In genomic region chr1:147619741-147620140, GRCh38 we compare ENCODE assay signal across 31 cellular contexts.
"Had no signal": no experiment of that assay in that cellular context is flagged by ENCODE, and none has a peak within 500 bp of the region (broad histone marks: within the 10 kb centered on the region; RNA-seq: fewer than 3 reads in every experiment).

No MANE protein-coding gene starts in this region.

- H3K9me3 Mint-ChIP-seq: activated CD4-positive, alpha-beta memory T cell treated with anti-CD3 and anti-CD28 coated beads for 36 hours; activated CD4-positive, alpha-beta T cell treated with anti-CD3 and anti-CD28 coated beads, Interleukin-2, amount 10 ng/mL, durations not matched to agents 24 days and 14 days; activated naive CD4-positive, alpha-beta T cell treated with anti-CD3 and anti-CD28 coated beads for 36 hours; activated naive CD4-positive, alpha-beta T cell treated with anti-CD3 and anti-CD28 coated beads, Interleukin-2, amount 50 U/mL, for 72 hours; activated naive CD8-positive, alpha-beta T cell treated with anti-CD3 and anti-CD28 coated beads, Interleukin-2, amount 10 ng/mL, durations not matched to agents 7 days and 5 days; activated T-helper 1 cell treated with anti-CD3 and anti-CD28 coated beads, Interleukin-12 subunit alpha, Interleukin-12 subunit beta, Interleukin-2, Interleukin-4 antibody, amounts not matched to agents 30 ng/mL and 10 ng/mL and 1 ng/mL, durations not matched to agents 14 hours and 24 hours and 36 hours; activated T-helper 2 cell treated with anti-CD3 and anti-CD28 coated beads, Interferon-gamma antibody, Interleukin-2, Interleukin-4, amounts not matched to agents 10 μg/mL and 5 μg/mL and 100 μg/mL, durations not matched to agents 14 hours and 24 hours and 36 hours; brain; central memory CD8-positive, alpha-beta T cell; T-cell; T-helper 1 cell treated with Interleukin-12 subunit alpha and Interleukin-12 subunit beta and Interleukin-4 antibody, amounts not matched to agents 30 μg/mL and 1 μg/mL, for 36 hours had no signal

- H3K4me3 ChIP-seq: ascending aorta, colonic mucosa, heart left ventricle had no signal

- H3K4me1 ChIP-seq: ascending aorta, colonic mucosa had no signal

- H3K36me3 ChIP-seq: colonic mucosa had no signal

- H3K9me3 ChIP-seq: ascending aorta, colonic mucosa, heart left ventricle had no signal

- ATAC-seq: activated CD4-positive, alpha-beta T cell treated with anti-CD3 and anti-CD28 coated beads for 36 hours; activated CD8-positive, alpha-beta memory T cell treated with anti-CD3 and anti-CD28 coated beads, Interleukin-2, amount 10 ng/mL, durations not matched to agents 7 days and 5 days; activated CD8-positive, alpha-beta T cell treated with anti-CD3 and anti-CD28 coated beads, Interleukin-2, amount 10 ng/mL, durations not matched to agents 7 days and 5 days; activated naive CD4-positive, alpha-beta T cell treated with anti-CD3 and anti-CD28 coated beads, Interleukin-2, amount 50 U/mL, for 72 hours; T-cell had no signal

- H3K27ac ChIP-seq: ascending aorta, colonic mucosa, epithelial cell of prostate, heart left ventricle had no signal

- H3K27me3 Mint-ChIP-seq: activated CD4-positive, alpha-beta memory T cell treated with anti-CD3 and anti-CD28 coated beads for 36 hours; activated CD4-positive, alpha-beta T cell treated with anti-CD3 and anti-CD28 coated beads for 36 hours; activated CD4-positive, alpha-beta T cell treated with anti-CD3 and anti-CD28 coated beads, Interleukin-2, amount 10 ng/mL, durations not matched to agents 24 days and 14 days; activated CD8-positive, alpha-beta memory T cell treated with anti-CD3 and anti-CD28 coated beads, Interleukin-2, amount 10 ng/mL, durations not matched to agents 7 days and 5 days; activated naive CD8-positive, alpha-beta T cell treated with anti-CD3 and anti-CD28 coated beads, Interleukin-2, amount 10 ng/mL, durations not matched to agents 7 days and 5 days; central memory CD8-positive, alpha-beta T cell; T-cell had no signal

- H3K4me3 Mint-ChIP-seq: activated CD4-positive, alpha-beta memory T cell treated with anti-CD3 and anti-CD28 coated beads for 36 hours; activated CD4-positive, alpha-beta T cell treated with anti-CD3 and anti-CD28 coated beads for 36 hours; activated CD4-positive, alpha-beta T cell treated with anti-CD3 and anti-CD28 coated beads, Interleukin-2, amount 10 ng/mL, durations not matched to agents 24 days and 14 days; activated CD8-positive, alpha-beta memory T cell treated with anti-CD3 and anti-CD28 coated beads, Interleukin-2, amount 10 ng/mL, durations not matched to agents 7 days and 5 days; activated CD8-positive, alpha-beta T cell treated with anti-CD3 and anti-CD28 coated beads, Interleukin-2, amount 10 ng/mL, durations not matched to agents 7 days and 5 days; activated naive CD4-positive, alpha-beta T cell treated with anti-CD3 and anti-CD28 coated beads for 36 hours; activated naive CD8-positive, alpha-beta T cell treated with anti-CD3 and anti-CD28 coated beads, Interleukin-2, amount 10 ng/mL, durations not matched to agents 7 days and 5 days; activated T-helper 1 cell treated with anti-CD3 and anti-CD28 coated beads, Interleukin-12 subunit alpha, Interleukin-12 subunit beta, Interleukin-2, Interleukin-4 antibody, amounts not matched to agents 30 ng/mL and 10 ng/mL and 1 ng/mL, durations not matched to agents 14 hours and 24 hours and 36 hours; brain; central memory CD8-positive, alpha-beta T cell; T-cell; T-helper 1 cell treated with Interleukin-12 subunit alpha and Interleukin-12 subunit beta and Interleukin-4 antibody, amounts not matched to agents 30 μg/mL and 1 μg/mL, for 36 hours had no signal

- H3K4me1 Mint-ChIP-seq: brain had no signal

- H3K27me3 ChIP-seq: ascending aorta, colonic mucosa, heart left ventricle had no signal

- FAIRE-seq: bronchial epithelial cell, endometrium, endothelial cell of umbilical vein, frontal cortex had no signal

- H3K27ac Mint-ChIP-seq: activated CD4-positive, alpha-beta memory T cell treated with anti-CD3 and anti-CD28 coated beads for 36 hours; activated CD4-positive, alpha-beta T cell treated with anti-CD3 and anti-CD28 coated beads for 36 hours; activated CD4-positive, alpha-beta T cell treated with anti-CD3 and anti-CD28 coated beads, Interleukin-2, amount 10 ng/mL, durations not matched to agents 24 days and 14 days; activated CD8-positive, alpha-beta memory T cell treated with anti-CD3 and anti-CD28 coated beads, Interleukin-2, amount 10 ng/mL, durations not matched to agents 7 days and 5 days; activated CD8-positive, alpha-beta T cell treated with anti-CD3 and anti-CD28 coated beads, Interleukin-2, amount 10 ng/mL, durations not matched to agents 7 days and 5 days; activated naive CD4-positive, alpha-beta T cell treated with anti-CD3 and anti-CD28 coated beads for 36 hours; activated naive CD8-positive, alpha-beta T cell treated with anti-CD3 and anti-CD28 coated beads, Interleukin-2, amount 10 ng/mL, durations not matched to agents 7 days and 5 days; activated T-helper 1 cell treated with anti-CD3 and anti-CD28 coated beads, Interleukin-12 subunit alpha, Interleukin-12 subunit beta, Interleukin-2, Interleukin-4 antibody, amounts not matched to agents 30 ng/mL and 10 ng/mL and 1 ng/mL, durations not matched to agents 14 hours and 24 hours and 36 hours; activated T-helper 2 cell treated with anti-CD3 and anti-CD28 coated beads, Interferon-gamma antibody, Interleukin-2, Interleukin-4, amounts not matched to agents 10 μg/mL and 5 μg/mL and 100 μg/mL, durations not matched to agents 14 hours and 24 hours and 36 hours; T-cell; T-helper 1 cell treated with Interleukin-12 subunit alpha and Interleukin-12 subunit beta and Interleukin-4 antibody, amounts not matched to agents 30 μg/mL and 1 μg/mL, for 36 hours had no signal

- DNase-seq: activated CD4-positive, alpha-beta memory T cell treated with anti-CD3 and anti-CD28 coated beads for 36 hours; activated CD4-positive, alpha-beta T cell treated with anti-CD3 and anti-CD28 coated beads for 36 hours; activated CD4-positive, alpha-beta T cell treated with anti-CD3 and anti-CD28 coated beads, Interleukin-2, amount 10 ng/mL, durations not matched to agents 24 days and 14 days; activated CD4-positive, CD25-positive, alpha-beta regulatory T cell; activated CD4-positive, CD25-positive, alpha-beta regulatory T cell treated with anti-CD3 and anti-CD28 coated beads, Interleukin-2, amount 50 U/mL, for 72 hours; activated CD8-positive, alpha-beta memory T cell treated with anti-CD3 and anti-CD28 coated beads, Interleukin-2, amount 10 ng/mL, durations not matched to agents 7 days and 5 days; activated CD8-positive, alpha-beta memory T cell treated with anti-CD3 and anti-CD28 coated beads, Interleukin-2, amount 50 U/mL, for 4 hours; activated CD8-positive, alpha-beta T cell treated with anti-CD3 and anti-CD28 coated beads, Interleukin-2, amount 10 ng/mL, durations not matched to agents 7 days and 5 days; activated effector memory CD4-positive, alpha-beta T cell treated with anti-CD3 and anti-CD28 coated beads, Interleukin-2, amount 50 U/mL, for 16 hours; activated naive CD4-positive, alpha-beta T cell treated with anti-CD3 and anti-CD28 coated beads for 36 hours; activated naive CD8-positive, alpha-beta T cell treated with anti-CD3 and anti-CD28 coated beads, Interleukin-2, amount 10 ng/mL, durations not matched to agents 7 days and 5 days; activated T-cell treated with anti-CD3 and anti-CD28 coated beads, Interleukin-2, amount 50 U/mL, for 1 hour; activated T-cell treated with anti-CD3 and anti-CD28 coated beads, Interleukin-2, amount 50 U/mL, for 48 hours; colonic mucosa; effector CD8-positive, alpha-beta T cell; foreskin fibroblast; glutamatergic neuron; heart left ventricle; T-cell had no signal
